Comparison of ENCODE assay signal across 20 cellular contexts in the genomic region with DNA sequence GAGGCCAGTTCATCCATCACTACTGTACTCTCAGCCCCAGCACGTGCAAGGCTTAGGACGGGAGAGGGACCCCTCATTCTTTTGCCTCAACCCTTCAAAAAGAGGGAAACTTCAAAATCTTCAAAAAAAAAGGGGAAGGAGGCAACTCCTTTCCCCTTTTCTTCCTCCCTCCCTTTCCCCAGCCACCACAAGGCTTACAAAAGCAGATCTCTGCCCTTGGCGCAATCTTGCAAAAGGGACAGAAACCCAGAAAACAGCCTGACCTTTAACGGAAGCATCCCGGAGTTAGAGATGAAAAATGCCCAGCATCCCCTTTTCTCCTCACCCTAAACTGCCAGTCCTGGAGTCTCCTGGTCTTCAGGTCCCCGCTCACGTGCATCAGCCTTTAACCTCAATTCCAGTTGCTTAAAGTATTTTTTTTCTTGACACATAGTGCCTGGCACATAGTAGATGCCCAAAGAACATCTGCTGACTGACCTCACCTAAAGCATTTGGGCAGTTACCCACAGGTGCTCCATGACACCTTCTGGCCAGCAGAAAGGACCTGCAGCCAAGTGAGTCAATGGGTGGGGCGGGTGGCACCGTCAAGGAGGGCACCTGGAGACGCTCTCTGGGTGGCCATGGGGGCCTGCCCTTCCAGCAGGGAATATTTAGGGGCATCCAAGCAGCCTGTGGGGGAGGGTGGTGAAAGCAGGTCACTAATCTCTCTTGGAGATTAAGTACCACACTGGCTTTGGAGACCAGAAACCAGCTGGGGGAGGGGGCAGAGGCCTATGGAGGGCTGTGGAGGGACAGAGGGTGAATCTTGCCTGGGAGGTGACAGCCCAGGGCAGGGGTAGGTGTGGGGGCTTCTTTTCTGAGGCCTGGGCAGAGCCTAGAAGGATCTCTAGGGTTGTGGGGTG. TPM values are rescaled to one million over a fixed set of nuclear protein-coding genes. Genes with fewer than 3 reads are reported as not detected.
A peak's percentile ranks its signal among the peaks of the same experiment; 100 is the strongest.
DNase-seq lines count a peak whose midpoint lies in the region; ATAC-seq, FAIRE-seq and TF ChIP-seq lines count a peak whose summit lies in the region.
"Had no signal": no experiment of that assay in that cellular context is flagged by ENCODE, and none has a peak within 500 bp of the region (broad histone marks: within the 10 kb centered on the region; RNA-seq: fewer than 3 reads in every experiment).

No MANE protein-coding gene starts in this region.

- WGBS in HepG2 (ENCODE audit: low lambda C conversion rate), result 38% methylated on average over 10 of the region's 10 CpGs
- 86 to 95% methylated on average over 10 of the region's 10 CpGs for WGBS in aorta, 2 donors

- no peak for TF ChIP-seq RAD21 in HepG2 (CRISPR knock-in tag; IDR thresholded peaks at IDR 0.05)

- CTCF ChIA-PET in HepG2 (lab: Yijun Ruan, JAX; ENCODE audit: low intra/inter-chr PET ratio, low total read pairs), result interaction anchor here (1.2 kb wide), 1 partner anchor 17 kb away, joined by 3 read pairs; a partner anchor contains a TSS

- no peaks in the 10 kb centered on the region for H3K36me3 ChIP-seq in HepG2 (replicated peaks in 1 of 2; ENCODE audit: control insufficient read depth in 1 of 2, insufficient read depth in 2 of 2, low read length in 2 of 2)
- H3K36me3 ChIP-seq in vagina, result no peaks in the 10 kb centered on the region
- no peaks in the 10 kb centered on the region for H3K36me3 ChIP-seq in aorta (ENCODE audit: control insufficient read depth in 1 of 2, insufficient read depth in 2 of 2, low read length in 1 of 2)
- H3K36me3 ChIP-seq: cardiac muscle cell, thyroid gland had no signal

- intact Hi-C loops in HepG2 (cut with micrococcal nuclease; ENCODE audit: unreplicated experiment), result no loop called here
- intact Hi-C loops in vagina (cut with DNase I), result no loop called here
- intact Hi-C loops in aorta (cut with DNase I), result no loop called here

- in situ Hi-C loops in HepG2 (cut with HindIII; ENCODE audit: extremely low pct_ligation_motif_present, low pct_unique_long_range_greater_than_20kb), result no loop called here

- DNase-seq in SIG-M5 treated with dmso at 0.1 percent for 504 hours (lab: John Stamatoyannopoulos, UW; ENCODE audit: unreplicated experiment) (peak; percentile 65), SIG-M5 (lab: John Stamatoyannopoulos, UW) (no peak), SKM-1 (lab: John Stamatoyannopoulos, UW; ENCODE audit: unreplicated experiment) (peak; percentile 84), HepG2 (ENCODE audit: low spot score) (no peak), vagina (ENCODE audit: extremely low spot score in 2 of 2) (no peak), aorta (no peak), GM20000 (ENCODE audit: low spot score) (no peak), KG1 (lab: John Stamatoyannopoulos, UW) (no peak)
- DNase-seq: activated CD4-positive, alpha-beta T cell treated with anti-CD3 and anti-CD28 coated beads, Interleukin-2, amount 10 ng/mL, durations not matched to agents 24 days and 14 days; DMS79 treated with DMSO at 0.1 percent for 48 hours; effector CD8-positive, alpha-beta T cell; HFFc6; midbrain; NCI-H1105; thyroid gland had no signal

- H3K9ac ChIP-seq in HepG2 (ENCODE audit: insufficient read depth, low read depth, low read length), result no peak overlapping the region

- TF ChIP-seq EP300 in HepG2 (IDR thresholded peaks at IDR 0.05; ENCODE audit: low read depth in 2 of 2, low read length in 2 of 2) (no peak), HepG2 (CRISPR knock-in tag; IDR thresholded peaks at IDR 0.05; ENCODE audit: borderline replicate concordance) (peak; percentile 18; the same call in 1 of the 2 replicates)

- TF ChIP-seq CTCF in HepG2 (CRISPR knock-in tag; IDR thresholded peaks at IDR 0.05), result 0 out of 2 replicates have a peak, but pooled peaks have one; percentile 10
- TF ChIP-seq CTCF in vagina (IDR thresholded peaks at IDR 0.05), result no peak
- no peak for TF ChIP-seq CTCF in GM20000 (IDR thresholded peaks at IDR 0.05; ENCODE audit: extremely low read depth, missing control alignments)

- H2AFZ ChIP-seq in HepG2 (ENCODE audit: low read length), result no peak overlapping the region

- peak in 1 of 2 experiments; percentile 42; a peak in 1 of 4 replicates for TF ChIP-seq POLR2A in HepG2 (IDR thresholded peaks at IDR 0.05; ENCODE audit: insufficient read depth in 1 of 2, low read depth in 2 of 2, low read length in 2 of 2)
- no peak for TF ChIP-seq POLR2A in vagina (IDR thresholded peaks at IDR 0.05)

- H3K4me3 ChIP-seq in HepG2 (replicated peaks in 1 of 3; ENCODE audit: insufficient read depth in 1 of 3, low read depth in 2 of 3, low read length in 3 of 3), result peak overlapping the region; percentile 20 to 63 (median 32); a peak in 4 of 6 replicates
- H3K4me3 ChIP-seq in vagina, result no peak overlapping the region
- no peak overlapping the region for H3K4me3 ChIP-seq in aorta (ENCODE audit: low read length in 2 of 2)
- H3K4me3 ChIP-seq: cardiac muscle cell, thyroid gland had no signal

- ATAC-seq in HepG2, result peak; percentile 53
- no peak for ATAC-seq in aorta (ENCODE audit: low FRiP score)
- ATAC-seq: activated naive CD4-positive, alpha-beta T cell treated with anti-CD3 and anti-CD28 coated beads, Interleukin-2, amount 50 U/mL, for 72 hours had no signal

- FAIRE-seq in HepG2 (lab: Jason Lieb, UNC), result peak; percentile 4
- FAIRE-seq: keratinocyte had no signal

- H3K79me2 ChIP-seq in HepG2 (ENCODE audit: insufficient read depth, low read length), result no peaks in the 10 kb centered on the region

- H3K27ac ChIP-seq in HepG2 (ENCODE audit: extremely low read length, insufficient read depth, low read length), result peak overlapping the region; percentile 45
- peak overlapping the region; percentile 17 for H3K27ac ChIP-seq in vagina
- no peak overlapping the region for H3K27ac ChIP-seq in aorta (ENCODE audit: low read depth in 1 of 2, low read length in 2 of 2)
- H3K27ac ChIP-seq: 22Rv1, C4-2B, cardiac muscle cell, thyroid gland had no signal

- POLR2A ChIA-PET in HepG2 (lab: Yijun Ruan, JAX), result interaction anchor here (0.9 to 1.3 kb wide), 8 partner anchors 10 to 49 kb away, joined by 4 to 14 read pairs (median 7); a partner anchor contains a TSS

- H3K27me3 ChIP-seq in HepG2 (ENCODE audit: control insufficient read depth in 1 of 2, insufficient read depth in 2 of 2, low read length in 2 of 2) (no peaks in the 10 kb centered on the region), vagina (no peaks in the 10 kb centered on the region), aorta (ENCODE audit: control insufficient read depth in 1 of 2, insufficient read depth in 2 of 2, low read length in 1 of 2) (no peaks in the 10 kb centered on the region)
- H3K27me3 ChIP-seq: cardiac muscle cell, thyroid gland had no signal

- H3K4me2 ChIP-seq in HepG2 (ENCODE audit: low read depth, low read length), result peak overlapping the region; percentile 91

- BruUV-seq in HepG2 (replicated peaks; lab: Mats Ljungman, UMichigan), result no TSS peak

- no peaks in the 10 kb centered on the region for H3K9me3 ChIP-seq in HepG2 (ENCODE audit: low read length)
- no peaks in the 10 kb centered on the region for H3K9me3 ChIP-seq in vagina
- H3K9me3 ChIP-seq in aorta (ENCODE audit: control insufficient read depth, low read length), result no peaks in the 10 kb centered on the region
- H3K9me3 ChIP-seq: thyroid gland had no signal

- no peaks in the 10 kb centered on the region for H4K20me1 ChIP-seq in HepG2 (ENCODE audit: insufficient read depth, low read length)

- H3K4me1 ChIP-seq in HepG2 (ENCODE audit: insufficient read depth, low read length) (peaks cover 75% of the 10 kb centered on the region), vagina (peaks cover 32% of the 10 kb centered on the region), aorta (ENCODE audit: control insufficient read depth in 1 of 2, insufficient read depth in 2 of 2, low read length in 2 of 2) (no peaks in the 10 kb centered on the region)
- H3K4me1 ChIP-seq: thyroid gland had no signal

TF ChIP-seq in HepG2, 621 proteins besides CTCF, POLR2A, EP300 and RAD21 (continues in another document):
- TF ChIP-seq SOX6 (IDR thresholded peaks at IDR 0.05) (no peak), SOX6 (CRISPR knock-in tag; IDR thresholded peaks at IDR 0.05) (peak; percentile 19; the same call in 1 of the 2 replicates), ZNF772 (CRISPR knock-in tag; IDR thresholded peaks at IDR 0.05) (no peak)

RNA-seq across cellular contexts. Expression of a gene that starts 16.3 kb away (rescaled TPM):
- 4.1 and 7.3 TPM in 2 replicates for total RNA-seq in HepG2 (2016; rRNA removed; fragmentation: Illumina TruSeq; extraction: Trizol)
- total RNA-seq in HepG2 (2016; cell fraction: cytosol; rRNA removed; fragmentation: Illumina TruSeq; extraction: Trizol; ENCODE audit: low read depth), result 1.8 and 2.9 TPM in 2 replicates
- total RNA-seq in HepG2 (2016; cell fraction: insoluble cytoplasmic fraction; rRNA removed; fragmentation: Illumina TruSeq; extraction: Trizol), result 4.3 and 5.3 TPM in 2 replicates
- total RNA-seq in HepG2 (2016; cell fraction: membrane; rRNA removed; fragmentation: Illumina TruSeq; extraction: Trizol), result 5.3 and 6.4 TPM in 2 replicates
- 5.4 and 6.5 TPM in 2 replicates for total RNA-seq in HepG2 (2016; cell fraction: nucleus; rRNA removed; fragmentation: Illumina TruSeq; extraction: Trizol)
- 3.9 and 4.7 TPM in 2 replicates for polyA plus RNA-seq in HepG2 (2011; rRNA removed)
- 2.3 and 2.9 TPM in 2 replicates for polyA plus RNA-seq in HepG2 (2011; cell fraction: cytosol; rRNA removed)
- polyA plus RNA-seq in HepG2 (2011; cell fraction: nucleus; rRNA removed), result 3.6 and 4.2 TPM in 2 replicates
- polyA plus RNA-seq in HepG2 (2012), result 3.3 and 4.2 TPM in 2 replicates
- 1.8 and 1.9 TPM in 2 replicates for polyA plus RNA-seq in HepG2 (2016; cell fraction: cytosol; fragmentation: Illumina TruSeq; extraction: Trizol; ENCODE audit: low read depth)
- polyA plus RNA-seq in HepG2 (2016; cell fraction: insoluble cytoplasmic fraction; fragmentation: Illumina TruSeq; extraction: Trizol; ENCODE audit: low read depth), result 4.9 and 6.0 TPM in 2 replicates
- 4.1 and 4.8 TPM in 2 replicates for polyA plus RNA-seq in HepG2 (2016; cell fraction: membrane; fragmentation: Illumina TruSeq; extraction: Trizol; ENCODE audit: low read depth)
- polyA plus RNA-seq in HepG2 (2016; cell fraction: nucleus; fragmentation: Illumina TruSeq; extraction: Trizol; ENCODE audit: insufficient read depth, low read depth), result 9.3 and 9.9 TPM in 2 replicates
- 4.1 and 6.6 TPM in 2 replicates for polyA minus RNA-seq in HepG2 (2011; rRNA and poly(A)+ RNA removed; ENCODE audit: low replicate concordance)
- polyA minus RNA-seq in HepG2 (2011; cell fraction: cytosol; rRNA and poly(A)+ RNA removed), result 3.0 and 4.1 TPM in 2 replicates
- polyA minus RNA-seq in HepG2 (2011; cell fraction: nucleus; rRNA and poly(A)+ RNA removed), result 6.1 and 6.6 TPM in 2 replicates
- total RNA-seq in vagina, result 58.2 TPM
- 1 to 10 TPM; 5.5 to 7.1 TPM for total RNA-seq in aorta
- polyA plus RNA-seq in aorta, result 1 to 10 TPM; 1.3 to 4.3 TPM

Comparison
In these comparisons a context has a peak if more than half of its experiments do, and no peak if none do; other contexts are left out.
1. DNase-seq: peak in SIG-M5 treated with dmso at 0.1 percent for 504 hours (single experiment) and SKM-1 (single experiment); none in SIG-M5 (single experiment), HepG2 (single experiment), vagina (0 of 2), aorta (0 of 2), GM20000 (single experiment) and KG1 (single experiment).
2. H3K27ac ChIP-seq: peak in HepG2 (single experiment) and vagina (single experiment); none in aorta (0 of 2).
3. H3K4me3 ChIP-seq: peak in HepG2 (3 of 3); none in vagina (0 of 2) and aorta (0 of 2).